In genomic region chr6:28203201-28203600, GRCh38 we compare ENCODE assay signal across 1 cellular context.
TF ChIP-seq lines count a peak whose summit lies in the region.

No MANE protein-coding gene starts in this region.

TF ChIP-seq in K562, 482 proteins besides CTCF, POLR2A, EP300 and RAD21:
- TF ChIP-seq E2F1 (CRISPR knock-in tag; IDR thresholded peaks at IDR 0.05) (no peak), BRF1 (IDR thresholded peaks at IDR 0.05; ENCODE audit: borderline replicate concordance, extremely low read depth, insufficient read length) (no peak), BCLAF1 (IDR thresholded peaks at IDR 0.05; ENCODE audit: borderline replicate concordance in 1 of 2, control insufficient read depth in 1 of 2, low read depth in 2 of 2, low read length in 1 of 2) (no peak), REST (CRISPR knock-in tag; IDR thresholded peaks at IDR 0.05; ENCODE audit: low read depth) (no peak), RFX1 (IDR thresholded peaks at IDR 0.05) (peak; percentile 67), CEBPB (tag; IDR thresholded peaks at IDR 0.05) (no peak)
